ENCODE assay signal across 1 cellular context in the genomic region with DNA sequence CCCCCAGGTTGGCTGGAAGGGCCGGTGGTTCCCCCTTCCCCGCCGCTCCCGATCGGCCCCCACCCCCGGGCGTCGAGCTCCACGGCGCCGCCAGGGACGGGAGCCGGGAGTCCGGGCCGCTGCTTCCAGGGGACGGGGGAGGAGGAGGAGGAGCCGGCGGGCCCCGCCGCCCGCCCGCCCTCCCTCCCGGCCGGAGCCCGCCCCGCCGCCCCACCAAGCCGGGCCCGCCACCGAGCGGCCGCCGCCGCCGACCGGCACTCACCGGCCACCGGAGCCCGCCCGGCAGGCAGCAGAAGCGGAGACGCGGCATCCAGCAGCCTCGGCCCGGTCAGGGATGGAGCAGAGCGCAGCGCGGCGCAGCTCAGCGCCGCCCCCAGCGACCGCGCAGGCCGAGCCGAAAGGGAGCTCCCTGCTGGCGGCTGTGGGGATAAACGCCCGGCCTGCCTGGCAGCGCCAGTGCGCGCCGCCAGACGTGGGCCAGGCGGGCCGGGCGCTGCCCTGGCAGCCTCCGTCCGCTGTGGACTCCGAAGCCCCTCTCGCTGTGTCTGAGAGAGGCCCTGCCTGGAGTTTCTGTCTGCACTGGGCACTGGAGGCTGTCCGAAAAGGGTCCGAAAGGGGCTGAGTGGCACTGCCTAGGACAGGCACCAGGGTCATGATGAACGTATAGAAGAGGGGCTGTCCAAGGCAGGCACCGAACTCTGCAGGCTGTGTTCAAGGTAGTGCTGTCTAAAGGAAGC.
TF ChIP-seq lines count a peak whose summit lies in the region.

A gene with protein sequence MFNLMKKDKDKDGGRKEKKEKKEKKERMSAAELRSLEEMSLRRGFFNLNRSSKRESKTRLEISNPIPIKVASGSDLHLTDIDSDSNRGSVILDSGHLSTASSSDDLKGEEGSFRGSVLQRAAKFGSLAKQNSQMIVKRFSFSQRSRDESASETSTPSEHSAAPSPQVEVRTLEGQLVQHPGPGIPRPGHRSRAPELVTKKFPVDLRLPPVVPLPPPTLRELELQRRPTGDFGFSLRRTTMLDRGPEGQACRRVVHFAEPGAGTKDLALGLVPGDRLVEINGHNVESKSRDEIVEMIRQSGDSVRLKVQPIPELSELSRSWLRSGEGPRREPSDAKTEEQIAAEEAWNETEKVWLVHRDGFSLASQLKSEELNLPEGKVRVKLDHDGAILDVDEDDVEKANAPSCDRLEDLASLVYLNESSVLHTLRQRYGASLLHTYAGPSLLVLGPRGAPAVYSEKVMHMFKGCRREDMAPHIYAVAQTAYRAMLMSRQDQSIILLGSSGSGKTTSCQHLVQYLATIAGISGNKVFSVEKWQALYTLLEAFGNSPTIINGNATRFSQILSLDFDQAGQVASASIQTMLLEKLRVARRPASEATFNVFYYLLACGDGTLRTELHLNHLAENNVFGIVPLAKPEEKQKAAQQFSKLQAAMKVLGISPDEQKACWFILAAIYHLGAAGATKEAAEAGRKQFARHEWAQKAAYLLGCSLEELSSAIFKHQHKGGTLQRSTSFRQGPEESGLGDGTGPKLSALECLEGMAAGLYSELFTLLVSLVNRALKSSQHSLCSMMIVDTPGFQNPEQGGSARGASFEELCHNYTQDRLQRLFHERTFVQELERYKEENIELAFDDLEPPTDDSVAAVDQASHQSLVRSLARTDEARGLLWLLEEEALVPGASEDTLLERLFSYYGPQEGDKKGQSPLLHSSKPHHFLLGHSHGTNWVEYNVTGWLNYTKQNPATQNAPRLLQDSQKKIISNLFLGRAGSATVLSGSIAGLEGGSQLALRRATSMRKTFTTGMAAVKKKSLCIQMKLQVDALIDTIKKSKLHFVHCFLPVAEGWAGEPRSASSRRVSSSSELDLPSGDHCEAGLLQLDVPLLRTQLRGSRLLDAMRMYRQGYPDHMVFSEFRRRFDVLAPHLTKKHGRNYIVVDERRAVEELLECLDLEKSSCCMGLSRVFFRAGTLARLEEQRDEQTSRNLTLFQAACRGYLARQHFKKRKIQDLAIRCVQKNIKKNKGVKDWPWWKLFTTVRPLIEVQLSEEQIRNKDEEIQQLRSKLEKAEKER (N-terminal part only) (minus strand): TSS at position 348 of the 737 bp plus-strand sequence. CDS start 13,458 bp downstream, outside the sequence.

TF ChIP-seq in HepG2, 621 proteins besides CTCF, POLR2A, EP300 and RAD21 (continued from another document and continues in another):
- TF ChIP-seq, protein P1, sequence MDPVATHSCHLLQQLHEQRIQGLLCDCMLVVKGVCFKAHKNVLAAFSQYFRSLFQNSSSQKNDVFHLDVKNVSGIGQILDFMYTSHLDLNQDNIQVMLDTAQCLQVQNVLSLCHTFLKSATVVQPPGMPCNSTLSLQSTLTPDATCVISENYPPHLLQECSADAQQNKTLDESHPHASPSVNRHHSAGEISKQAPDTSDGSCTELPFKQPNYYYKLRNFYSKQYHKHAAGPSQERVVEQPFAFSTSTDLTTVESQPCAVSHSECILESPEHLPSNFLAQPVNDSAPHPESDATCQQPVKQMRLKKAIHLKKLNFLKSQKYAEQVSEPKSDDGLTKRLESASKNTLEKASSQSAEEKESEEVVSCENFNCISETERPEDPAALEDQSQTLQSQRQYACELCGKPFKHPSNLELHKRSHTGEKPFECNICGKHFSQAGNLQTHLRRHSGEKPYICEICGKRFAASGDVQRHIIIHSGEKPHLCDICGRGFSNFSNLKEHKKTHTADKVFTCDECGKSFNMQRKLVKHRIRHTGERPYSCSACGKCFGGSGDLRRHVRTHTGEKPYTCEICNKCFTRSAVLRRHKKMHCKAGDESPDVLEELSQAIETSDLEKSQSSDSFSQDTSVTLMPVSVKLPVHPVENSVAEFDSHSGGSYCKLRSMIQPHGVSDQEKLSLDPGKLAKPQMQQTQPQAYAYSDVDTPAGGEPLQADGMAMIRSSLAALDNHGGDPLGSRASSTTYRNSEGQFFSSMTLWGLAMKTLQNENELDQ (CRISPR knock-in tag; IDR thresholded peaks at IDR 0.05; ENCODE audit: borderline replicate concordance), result no peak
- TF ChIP-seq, protein P2, sequence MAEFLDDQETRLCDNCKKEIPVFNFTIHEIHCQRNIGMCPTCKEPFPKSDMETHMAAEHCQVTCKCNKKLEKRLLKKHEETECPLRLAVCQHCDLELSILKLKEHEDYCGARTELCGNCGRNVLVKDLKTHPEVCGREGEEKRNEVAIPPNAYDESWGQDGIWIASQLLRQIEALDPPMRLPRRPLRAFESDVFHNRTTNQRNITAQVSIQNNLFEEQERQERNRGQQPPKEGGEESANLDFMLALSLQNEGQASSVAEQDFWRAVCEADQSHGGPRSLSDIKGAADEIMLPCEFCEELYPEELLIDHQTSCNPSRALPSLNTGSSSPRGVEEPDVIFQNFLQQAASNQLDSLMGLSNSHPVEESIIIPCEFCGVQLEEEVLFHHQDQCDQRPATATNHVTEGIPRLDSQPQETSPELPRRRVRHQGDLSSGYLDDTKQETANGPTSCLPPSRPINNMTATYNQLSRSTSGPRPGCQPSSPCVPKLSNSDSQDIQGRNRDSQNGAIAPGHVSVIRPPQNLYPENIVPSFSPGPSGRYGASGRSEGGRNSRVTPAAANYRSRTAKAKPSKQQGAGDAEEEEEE (CRISPR knock-in tag; IDR thresholded peaks at IDR 0.05; ENCODE audit: borderline replicate concordance), result no peak
- peak; percentile 68 for TF ChIP-seq SPEN (CRISPR knock-in tag; IDR thresholded peaks at IDR 0.05; ENCODE audit: low read depth)
- TF ChIP-seq CREBL2 (CRISPR knock-in tag; IDR thresholded peaks at IDR 0.05; ENCODE audit: borderline replicate concordance), result no peak
- TF ChIP-seq ZNF432 (CRISPR knock-in tag; IDR thresholded peaks at IDR 0.05; ENCODE audit: borderline replicate concordance), result no peak
- TF ChIP-seq, protein P3, sequence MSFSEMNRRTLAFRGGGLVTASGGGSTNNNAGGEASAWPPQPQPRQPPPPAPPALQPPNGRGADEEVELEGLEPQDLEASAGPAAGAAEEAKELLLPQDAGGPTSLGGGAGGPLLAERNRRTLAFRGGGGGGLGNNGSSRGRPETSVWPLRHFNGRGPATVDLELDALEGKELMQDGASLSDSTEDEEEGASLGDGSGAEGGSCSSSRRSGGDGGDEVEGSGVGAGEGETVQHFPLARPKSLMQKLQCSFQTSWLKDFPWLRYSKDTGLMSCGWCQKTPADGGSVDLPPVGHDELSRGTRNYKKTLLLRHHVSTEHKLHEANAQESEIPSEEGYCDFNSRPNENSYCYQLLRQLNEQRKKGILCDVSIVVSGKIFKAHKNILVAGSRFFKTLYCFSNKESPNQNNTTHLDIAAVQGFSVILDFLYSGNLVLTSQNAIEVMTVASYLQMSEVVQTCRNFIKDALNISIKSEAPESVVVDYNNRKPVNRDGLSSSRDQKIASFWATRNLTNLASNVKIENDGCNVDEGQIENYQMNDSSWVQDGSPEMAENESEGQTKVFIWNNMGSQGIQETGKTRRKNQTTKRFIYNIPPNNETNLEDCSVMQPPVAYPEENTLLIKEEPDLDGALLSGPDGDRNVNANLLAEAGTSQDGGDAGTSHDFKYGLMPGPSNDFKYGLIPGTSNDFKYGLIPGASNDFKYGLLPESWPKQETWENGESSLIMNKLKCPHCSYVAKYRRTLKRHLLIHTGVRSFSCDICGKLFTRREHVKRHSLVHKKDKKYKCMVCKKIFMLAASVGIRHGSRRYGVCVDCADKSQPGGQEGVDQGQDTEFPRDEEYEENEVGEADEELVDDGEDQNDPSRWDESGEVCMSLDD (CRISPR knock-in tag; IDR thresholded peaks at IDR 0.05; ENCODE audit: borderline replicate concordance), result no peak
- no peak for TF ChIP-seq HMG20B (CRISPR knock-in tag; conservative IDR thresholded peaks at IDR 0.05)
- no peak for TF ChIP-seq MTA3 (CRISPR knock-in tag; IDR thresholded peaks at IDR 0.05)
- TF ChIP-seq SKI (IDR thresholded peaks at IDR 0.05; ENCODE audit: partially characterized antibody), result peak; percentile 50
- TF ChIP-seq ZNF768 (CRISPR knock-in tag; IDR thresholded peaks at IDR 0.05), result peak; percentile 74; the same call in 1 of the 2 replicates
- TF ChIP-seq RCOR2 (CRISPR knock-in tag; IDR thresholded peaks at IDR 0.05), result no peak
- TF ChIP-seq ZBTB40 (IDR thresholded peaks at IDR 0.05), result no peak
- no peak for TF ChIP-seq ZBTB40 (CRISPR knock-in tag; IDR thresholded peaks at IDR 0.05)
- TF ChIP-seq ZBTB43 (CRISPR knock-in tag; conservative IDR thresholded peaks at IDR 0.05), result no peak
- no peak; the same call in 1 of the 2 replicates for TF ChIP-seq ESRRA (CRISPR knock-in tag; IDR thresholded peaks at IDR 0.05; ENCODE audit: low read depth)
- TF ChIP-seq ARID4A (CRISPR knock-in tag; IDR thresholded peaks at IDR 0.05; ENCODE audit: borderline replicate concordance), result no peak
